ENCODE assay signal across 1 cellular context in the genomic region with DNA sequence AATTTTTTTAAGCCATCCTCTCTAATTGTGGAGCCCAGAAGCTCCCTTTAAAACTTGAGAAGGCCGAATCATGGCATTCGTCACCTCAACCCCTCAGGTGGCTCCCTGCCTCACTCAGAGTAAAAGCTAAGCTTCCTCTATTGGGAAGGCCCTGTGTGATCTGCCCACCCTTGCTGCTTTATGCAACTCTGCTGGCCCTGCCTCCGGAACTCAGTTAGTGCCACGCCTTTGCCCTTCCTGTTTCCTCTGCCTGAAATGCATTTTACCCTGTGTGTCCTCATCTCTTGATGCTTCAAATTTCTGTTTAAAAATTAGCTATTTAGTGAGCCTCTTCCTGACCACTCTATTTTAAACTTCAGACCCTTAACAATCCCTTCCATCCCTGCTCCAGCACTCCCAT.
TF ChIP-seq lines count a peak whose summit lies in the region.

No MANE protein-coding gene starts in this region.

TF ChIP-seq in GM23338, 12 proteins besides CTCF, POLR2A, EP300 and RAD21 (continued from another document):
- no peak for TF ChIP-seq ZNF462 (CRISPR knock-in tag; IDR thresholded peaks at IDR 0.05)
